ENCODE assay signal across 24 cellular contexts in the genomic region with DNA sequence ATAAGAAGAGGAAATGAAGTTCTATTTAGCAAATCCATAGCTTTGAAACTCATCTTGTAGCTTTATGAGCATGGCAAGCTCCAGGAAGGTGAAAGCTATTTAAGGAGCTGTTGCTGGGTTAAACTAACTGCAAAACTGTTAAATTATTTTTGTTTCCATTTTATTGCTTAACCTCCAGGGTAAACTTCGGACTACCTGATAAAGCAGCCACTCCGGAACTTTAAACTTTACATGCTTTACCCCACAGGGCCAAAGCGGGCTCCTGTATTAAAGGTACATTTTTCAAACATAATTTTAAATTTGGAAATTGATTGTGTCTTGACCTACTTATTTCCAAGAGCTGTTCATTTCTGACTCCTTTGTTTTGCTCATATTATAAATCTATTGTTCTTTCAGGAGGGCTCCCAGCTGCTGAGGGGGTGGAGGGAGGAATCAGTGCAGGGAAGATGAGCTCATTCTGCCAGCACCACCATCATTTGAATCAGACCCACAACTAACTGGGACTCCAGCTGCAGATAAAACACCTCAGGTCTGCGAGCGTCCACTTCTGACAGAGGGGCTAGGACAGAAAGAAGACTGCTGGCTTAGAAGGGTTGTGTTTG.
"Had no signal": no experiment of that assay in that cellular context is flagged by ENCODE, and none has a peak within 500 bp of the region (broad histone marks: within the 10 kb centered on the region; RNA-seq: fewer than 3 reads in every experiment).

No MANE protein-coding gene starts in this region.

- H3K4me3 ChIP-seq: adrenal gland, ascending aorta, dorsolateral prefrontal cortex, esophagus muscularis mucosa, gastrocnemius medialis, spleen, thoracic aorta, upper lobe of left lung had no signal

- H3K27me3 ChIP-seq: adrenal gland, ascending aorta, dorsolateral prefrontal cortex, esophagus muscularis mucosa, gastrocnemius medialis, spleen, upper lobe of left lung had no signal

- H3K4me1 Mint-ChIP-seq: nephron had no signal

- H3K36me3 ChIP-seq: adrenal gland, ascending aorta, esophagus muscularis mucosa, gastrocnemius medialis, spleen, thoracic aorta, upper lobe of left lung, WERI-Rb-1 had no signal

- H3K4me3 Mint-ChIP-seq: activated CD4-positive, alpha-beta T cell treated with anti-CD3 and anti-CD28 coated beads, Interleukin-2, amount 10 ng/mL, durations not matched to agents 7 days and 5 days; activated CD8-positive, alpha-beta T cell treated with anti-CD3 and anti-CD28 coated beads, Interleukin-2, amount 10 ng/mL, durations not matched to agents 7 days and 5 days; activated naive CD8-positive, alpha-beta T cell; central memory CD8-positive, alpha-beta T cell; effector memory CD8-positive, alpha-beta T cell; nephron; T-cell; T-helper 2 cell treated with Interferon-gamma antibody and Interleukin-4, amounts not matched to agents 5 μg/mL and 100 μg/mL, for 36 hours had no signal

- H3K27ac ChIP-seq: adrenal gland, ascending aorta, dorsolateral prefrontal cortex, esophagus muscularis mucosa, gastrocnemius medialis, spleen, thoracic aorta, upper lobe of left lung, WERI-Rb-1 had no signal

- H3K27ac Mint-ChIP-seq: activated CD4-positive, alpha-beta T cell treated with anti-CD3 and anti-CD28 coated beads, Interleukin-2, amount 10 ng/mL, durations not matched to agents 7 days and 5 days; activated CD8-positive, alpha-beta T cell treated with anti-CD3 and anti-CD28 coated beads, Interleukin-2, amount 10 ng/mL, durations not matched to agents 7 days and 5 days; activated naive CD8-positive, alpha-beta T cell; effector memory CD8-positive, alpha-beta T cell; nephron; T-cell; T-helper 2 cell treated with Interferon-gamma antibody and Interleukin-4, amounts not matched to agents 5 μg/mL and 100 μg/mL, for 36 hours had no signal

- H3K9me3 ChIP-seq: adrenal gland, ascending aorta, gastrocnemius medialis, thoracic aorta, upper lobe of left lung had no signal

- DNase-seq: activated CD4-positive, alpha-beta T cell treated with anti-CD3 and anti-CD28 coated beads, Interleukin-2, amount 10 ng/mL, durations not matched to agents 7 days and 5 days; activated CD4-positive, CD25-positive, alpha-beta regulatory T cell treated with anti-CD3 and anti-CD28 coated beads, Interleukin-2, amount 50 U/mL, for 72 hours; activated CD8-positive, alpha-beta T cell treated with anti-CD3 and anti-CD28 coated beads, Interleukin-2, amount 10 ng/mL, durations not matched to agents 7 days and 5 days; activated naive CD4-positive, alpha-beta T cell; activated T-cell treated with anti-CD3 and anti-CD28 coated beads, Interleukin-2, amount 50 U/mL, for 1 hour; adrenal gland; dorsolateral prefrontal cortex; effector memory CD8-positive, alpha-beta T cell; gastrocnemius medialis; left ventricle myocardium superior; midbrain; spleen; stimulated activated CD4-positive, alpha-beta T cell treated with anti-CD3 and anti-CD28 coated beads, Interleukin-4, amount 100 ng/mL, for 1 hour; stimulated activated naive CD4-positive, alpha-beta T cell; T-cell; upper lobe of left lung; WERI-Rb-1 had no signal

- ATAC-seq: activated CD8-positive, alpha-beta T cell treated with anti-CD3 and anti-CD28 coated beads, Interleukin-2, amount 10 ng/mL, durations not matched to agents 7 days and 5 days; effector memory CD8-positive, alpha-beta T cell; gastrocnemius medialis; left ventricle myocardium superior; T-cell had no signal

- H3K9me3 Mint-ChIP-seq: activated CD4-positive, alpha-beta T cell treated with anti-CD3 and anti-CD28 coated beads, Interleukin-2, amount 10 ng/mL, durations not matched to agents 7 days and 5 days; effector memory CD8-positive, alpha-beta T cell; T-helper 2 cell treated with Interferon-gamma antibody and Interleukin-4, amounts not matched to agents 5 μg/mL and 100 μg/mL, for 36 hours had no signal

- H3K36me3 Mint-ChIP-seq: activated naive CD8-positive, alpha-beta T cell; T-cell had no signal

- H3K4me1 ChIP-seq: adrenal gland, ascending aorta, esophagus muscularis mucosa, gastrocnemius medialis, spleen had no signal
